In genomic region chr6:106069478-106069877, GRCh38 we compare ENCODE assay signal across 1 cellular context.
TF ChIP-seq lines count a peak whose summit lies in the region.

No MANE protein-coding gene starts in this region.

TF ChIP-seq in H1, 55 proteins besides CTCF, POLR2A, EP300 and RAD21 (continued from another document):
- no peak for TF ChIP-seq CHD7 (IDR thresholded peaks at IDR 0.05; ENCODE audit: insufficient replicate concordance, low read length)
- no peak for TF ChIP-seq FOSL1 (IDR thresholded peaks at IDR 0.05; ENCODE audit: insufficient read depth, low read depth, low read length)
- no peak for TF ChIP-seq TBP (IDR thresholded peaks at IDR 0.05; ENCODE audit: low read depth, low read length)
- TF ChIP-seq POU5F1 (IDR thresholded peaks at IDR 0.05; ENCODE audit: low read depth, low read length) = no peak
- TF ChIP-seq MAFK (IDR thresholded peaks at IDR 0.05; ENCODE audit: low read depth, low read length) = no peak
- TF ChIP-seq CREB1 (IDR thresholded peaks at IDR 0.05) = no peak
- TF ChIP-seq SRF (IDR thresholded peaks at IDR 0.05; ENCODE audit: low read depth, low read length) = no peak
- TF ChIP-seq CHD1 (IDR thresholded peaks at IDR 0.05; ENCODE audit: low read depth, low read length) = no peak
- TF ChIP-seq, protein P1, sequence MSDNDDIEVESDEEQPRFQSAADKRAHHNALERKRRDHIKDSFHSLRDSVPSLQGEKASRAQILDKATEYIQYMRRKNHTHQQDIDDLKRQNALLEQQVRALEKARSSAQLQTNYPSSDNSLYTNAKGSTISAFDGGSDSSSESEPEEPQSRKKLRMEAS (IDR thresholded peaks at IDR 0.05) = no peak
